Comparison of ENCODE assay signal across 8 cellular contexts in the genomic region with DNA sequence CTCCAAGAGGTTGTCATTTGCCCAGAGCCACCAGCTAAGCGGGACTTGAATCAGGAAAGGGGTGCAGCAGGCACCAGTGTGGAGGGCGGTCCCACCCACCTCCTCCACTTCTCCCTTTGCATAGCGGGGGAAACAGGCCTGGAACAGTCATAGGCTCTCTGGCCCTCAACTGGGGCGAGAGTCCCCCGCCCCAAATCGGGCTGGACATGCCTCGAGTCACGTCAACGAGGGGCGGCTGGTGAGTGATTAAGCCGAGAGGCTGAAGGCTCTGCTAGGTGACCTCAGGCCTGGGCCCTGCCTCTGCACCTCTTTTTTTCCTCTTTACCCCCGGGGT. TPM values are rescaled to one million over a fixed set of nuclear protein-coding genes. Genes with fewer than 3 reads are reported as not detected.
DNase-seq lines count a peak whose midpoint lies in the region; ATAC-seq and TF ChIP-seq lines count a peak whose summit lies in the region.

No MANE protein-coding gene starts in this region.

- in situ Hi-C loops in gastrocnemius medialis (cut with MboI; ENCODE audit: low sequenced_read_pairs in 4 of 4) (loop anchor here in 2 of 4 donors (5.0 to 10.0 kb wide), 2 partner anchors 47 to 50 kb away; no protein-coding TSS in a partner anchor), ACHN (cut with HindIII; ENCODE audit: low pct_ligation_motif_present, low pct_unique_long_range_greater_than_20kb, low sequenced_read_pairs) (no loop called here)

- CTCF ChIA-PET in activated B cell treated with CpG ODN at 0.5 μM for 24 hours (lab: Charles Lee), result interaction anchor here (0.8 to 3.4 kb wide), 13 partner anchors 9 to 247 kb away, joined by 3 to 91 read pairs (median 5); partner anchors contain the start of gene MAST3

- H3K9me3 ChIP-seq in gastrocnemius medialis, result no peaks in the 10 kb centered on the region

- no peak for TF ChIP-seq POLR2A in gastrocnemius medialis (IDR thresholded peaks at IDR 0.05)

- no peak for TF ChIP-seq CTCF in activated B cell treated with CpG ODN at 0.5 μM for 24 hours (IDR thresholded peaks at IDR 0.05)
- TF ChIP-seq CTCF in gastrocnemius medialis (IDR thresholded peaks at IDR 0.05 in 4 of 5, conservative IDR thresholded peaks at IDR 0.05 in 1 of 5), result no peak

- peak; percentile 20 for ATAC-seq in Right ventricle myocardium inferior
- peak; percentile 26 for ATAC-seq in activated B cell treated with CpG ODN at 0.5 μM for 24 hours (ENCODE audit: low read depth)
- peak; percentile 37 for ATAC-seq in Right ventricle myocardium superior (ENCODE audit: poor library complexity)
- peak; percentile 25 to 28 for ATAC-seq in gastrocnemius medialis

- POLR2A ChIA-PET in activated B cell treated with CpG ODN at 0.5 μM for 24 hours (lab: Charles Lee), result interaction anchor here (0.6 to 23.7 kb wide), 26 partner anchors 16 to 421 kb away, joined by 3 to 779 read pairs (median 6); partner anchors contain the start of genes IL12RB1, JUND, MAST3 and MPV17L2

- peaks cover 7 to 42% of the 10 kb centered on the region in 2 donors for H3K36me3 ChIP-seq in gastrocnemius medialis

- H3K36me3 Mint-ChIP-seq in activated B cell treated with CpG ODN at 0.5 μM for 24 hours (ENCODE audit: low read depth), result peaks cover 54% of the 10 kb centered on the region

- no peaks in the 10 kb centered on the region for H3K27me3 Mint-ChIP-seq in activated B cell treated with CpG ODN at 0.5 μM for 24 hours

- peak overlapping the region; percentile 92 for H3K27ac Mint-ChIP-seq in activated B cell treated with CpG ODN at 0.5 μM for 24 hours

- H3K4me1 Mint-ChIP-seq in activated B cell treated with CpG ODN at 0.5 μM for 24 hours, result peaks cover 37% of the 10 kb centered on the region

- H3K27me3 ChIP-seq in gastrocnemius medialis, result no peaks in the 10 kb centered on the region

- peak overlapping the region; percentile 93 for H3K4me3 Mint-ChIP-seq in activated B cell treated with CpG ODN at 0.5 μM for 24 hours

- peak overlapping the region; percentile 89 to 100 (median 95) for H3K27ac ChIP-seq in gastrocnemius medialis

- peak overlapping the region; percentile 74 to 99 (median 83) for H3K4me3 ChIP-seq in gastrocnemius medialis

- DNase-seq in Right ventricle myocardium inferior (ENCODE audit: missing footprints), result no peak
- no peak for DNase-seq in cardiac septum (ENCODE audit: low spot score)
- DNase-seq in activated B cell treated with CpG ODN at 0.5 μM for 24 hours, result no peak
- DNase-seq in Right ventricle myocardium superior, result no peak
- DNase-seq in gastrocnemius medialis, result no peak
- DNase-seq in OCI-M1 (lab: John Stamatoyannopoulos, UW), result no peak
- DNase-seq in SIG-M5 treated with dmso at 0.1 percent for 504 hours (lab: John Stamatoyannopoulos, UW; ENCODE audit: unreplicated experiment), result no peak
- no peak for DNase-seq in ACHN

- intact Hi-C loops in Right ventricle myocardium inferior (cut with DNase I), result loop anchor here (1.0 kb wide), 1 partner anchor 51 kb away; no protein-coding TSS in a partner anchor
- intact Hi-C loops in cardiac septum (cut with DNase I), result loop anchor here (1.0 kb wide), 1 partner anchor 51 kb away; no protein-coding TSS in a partner anchor
- intact Hi-C loops in activated B cell treated with CpG ODN at 0.5 μM for 24 hours (cut with micrococcal nuclease), result loop anchor here (1.0 to 10.0 kb wide), 5 partner anchors 38 to 253 kb away; partner anchors contain the start of gene FCHO1
- intact Hi-C loops in Right ventricle myocardium superior (cut with DNase I), result loop anchor here (1.0 kb wide), 1 partner anchor 51 kb away; no protein-coding TSS in a partner anchor
- intact Hi-C loops in gastrocnemius medialis (cut with DNase I; ENCODE audit: low total_unique reads), result loop anchor here (1.0 to 10.0 kb wide), 4 partner anchors 51 to 275 kb away; partner anchors contain the start of genes JUND, PIK3R2 and RAB3A

- H3K9me3 Mint-ChIP-seq in activated B cell treated with CpG ODN at 0.5 μM for 24 hours, result no peaks in the 10 kb centered on the region

- peaks cover 4 to 15% of the 10 kb centered on the region in 2 donors for H3K4me1 ChIP-seq in gastrocnemius medialis

RNA-seq across cellular contexts. Expression of gene ARRDC2, which starts 0.4 kb away (rescaled TPM):
- total RNA-seq in Right ventricle myocardium inferior, result 17.4 TPM
- total RNA-seq in cardiac septum, result 9.2 TPM
- total RNA-seq in activated B cell treated with CpG ODN at 0.5 μM for 24 hours, result 147 and 168 TPM in 2 replicates
- total RNA-seq in Right ventricle myocardium superior, result 19.1 TPM
- 100 to 1,000 TPM; 476 to 810 (median 543) TPM for total RNA-seq in gastrocnemius medialis

RNA-seq across cellular contexts. Expression of gene KCNN1, which starts 40.7 kb away (rescaled TPM):
- total RNA-seq in Right ventricle myocardium inferior (not detected), cardiac septum (0.19 TPM), activated B cell treated with CpG ODN at 0.5 μM for 24 hours (0.17 TPM in 1 of 2 replicates, not detected in the other), Right ventricle myocardium superior (not detected), gastrocnemius medialis (not detected)
